10 cellular contexts compared by ENCODE assay signal in the genomic region with DNA sequence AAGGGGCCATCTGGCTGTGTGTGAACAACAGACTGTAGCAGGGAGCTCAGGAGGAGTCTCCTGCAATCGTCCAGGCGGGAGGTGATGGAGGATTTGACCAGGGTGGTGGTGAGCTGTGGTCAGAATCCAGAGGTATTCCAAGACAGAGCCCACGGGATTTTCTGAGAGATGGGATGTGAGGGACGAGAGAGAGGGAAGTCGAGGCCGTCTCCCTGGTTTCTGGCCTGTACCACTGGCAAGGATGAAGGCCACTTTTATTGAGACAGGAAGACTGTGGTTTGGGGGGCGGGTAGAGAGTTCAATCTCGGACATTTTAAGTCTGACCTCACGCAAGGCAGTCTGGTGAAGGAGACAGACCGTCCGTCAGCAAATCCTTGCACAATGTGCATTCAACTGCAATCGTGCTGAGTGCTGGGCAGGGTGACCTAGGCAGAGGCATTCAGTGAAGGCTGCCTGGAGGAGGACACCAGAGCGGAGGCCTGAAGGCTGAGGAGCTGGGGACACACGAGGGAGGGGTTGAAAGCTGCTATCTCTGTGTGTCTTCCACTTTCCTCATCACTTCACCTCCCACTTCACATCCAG. TPM values are rescaled to one million over a fixed set of nuclear protein-coding genes. Genes with fewer than 3 reads are reported as not detected.
DNase-seq lines count a peak whose midpoint lies in the region; ATAC-seq, FAIRE-seq and TF ChIP-seq lines count a peak whose summit lies in the region.
"Had no signal": no experiment of that assay in that cellular context is flagged by ENCODE, and none has a peak within 500 bp of the region (broad histone marks: within the 10 kb centered on the region; RNA-seq: fewer than 3 reads in every experiment).

No MANE protein-coding gene starts in this region.

- ATAC-seq in T-cell (replicated peaks in 1 of 4): no peak
- ATAC-seq in HG03520 (IDR thresholded peaks at IDR 0.05; ENCODE audit: unreplicated experiment): no peak
- no peak for ATAC-seq in HG02610 (IDR thresholded peaks at IDR 0.05; ENCODE audit: unreplicated experiment)

- peak overlapping the region; percentile 22 for H3K27ac ChIP-seq in endodermal cell (ENCODE audit: low read depth, low read length)
- peak overlapping the region; percentile 19 for H3K27ac ChIP-seq in skeletal muscle tissue (ENCODE audit: low read depth, low read length)
- H3K27ac ChIP-seq: parathyroid adenoma had no signal

- no peak for FAIRE-seq in GM12891 (lab: Jason Lieb, UNC)

- no peaks in the 10 kb centered on the region for H3K27me3 ChIP-seq in endodermal cell (ENCODE audit: control insufficient read depth, insufficient read depth, low read length, poor library complexity, severe bottlenecking)
- no peaks in the 10 kb centered on the region for H3K27me3 ChIP-seq in skeletal muscle tissue (ENCODE audit: control insufficient read depth in 3 of 3, insufficient read depth in 3 of 3, low read length in 3 of 3)

- peaks cover 13% of the 10 kb centered on the region for H3K36me3 ChIP-seq in endodermal cell (ENCODE audit: control insufficient read depth, insufficient read depth, low read length)
- H3K36me3 ChIP-seq in skeletal muscle tissue (ENCODE audit: control insufficient read depth in 3 of 3, insufficient read depth in 3 of 3, low read length in 3 of 3): no peaks in the 10 kb centered on the region

- H3K27ac Mint-ChIP-seq in T-cell (peak overlapping the region; percentile 75 to 90), endodermal cell (peak overlapping the region; percentile 44), mesothelial cell of epicardium (no peak overlapping the region)

- TF ChIP-seq CTCF in endodermal cell (conservative IDR thresholded peaks at IDR 0.05) (no peak), mesothelial cell of epicardium (IDR thresholded peaks at IDR 0.05; ENCODE audit: unreplicated experiment) (no peak)

- no peak overlapping the region for H3K4me3 ChIP-seq in endodermal cell (ENCODE audit: low read length)
- no peak overlapping the region for H3K4me3 ChIP-seq in skeletal muscle tissue (ENCODE audit: low read length in 3 of 3)

- H3K4me1 Mint-ChIP-seq in T-cell (peaks cover 57 to 91% (median 86%) of the 10 kb centered on the region in 3 donors), endodermal cell (peaks cover 5% of the 10 kb centered on the region), mesothelial cell of epicardium (peaks cover 11% of the 10 kb centered on the region)

- H3K4me3 Mint-ChIP-seq in T-cell (peak overlapping the region; percentile 13 to 45 (median 14)), endodermal cell (no peak overlapping the region), mesothelial cell of epicardium (no peak overlapping the region)

- H3K36me3 Mint-ChIP-seq in T-cell (peaks cover 26% of the 10 kb centered on the region), endodermal cell (ENCODE audit: low read depth) (peaks cover 44% of the 10 kb centered on the region), mesothelial cell of epicardium (peaks cover 6% of the 10 kb centered on the region)

- H3K27me3 Mint-ChIP-seq in T-cell: no peaks in the 10 kb centered on the region
- no peaks in the 10 kb centered on the region for H3K27me3 Mint-ChIP-seq in endodermal cell (ENCODE audit: insufficient read depth)
- H3K27me3 Mint-ChIP-seq in mesothelial cell of epicardium (ENCODE audit: low read depth): peaks cover 5% of the 10 kb centered on the region

- POLR2A ChIA-PET in T-cell (lab: Charles Lee): no interaction called here

- WGBS in endodermal cell (ENCODE audit: insufficient coverage in 1 of 2, insufficient read length in 1 of 2), 2 experiments: 89 to 91% methylated on average over 11 to 14 of the region's 14 CpGs

- H3K4me1 ChIP-seq in endodermal cell (ENCODE audit: control insufficient read depth, insufficient read depth, low read length) (no peaks in the 10 kb centered on the region), skeletal muscle tissue (ENCODE audit: control insufficient read depth in 3 of 3, insufficient read depth in 3 of 3, low read length in 3 of 3) (peaks cover 3 to 12% (median 7%) of the 10 kb centered on the region in 3 donors)
- H3K4me1 ChIP-seq: parathyroid adenoma had no signal

- peaks cover 28% of the 10 kb centered on the region for H3K9me3 ChIP-seq in endodermal cell (ENCODE audit: control insufficient read depth, low read length)
- H3K9me3 ChIP-seq in skeletal muscle tissue (ENCODE audit: control insufficient read depth in 3 of 3, low read length in 3 of 3): no peaks in the 10 kb centered on the region

- CTCF ChIA-PET in T-cell (lab: Charles Lee): no interaction called here

- no peak for TF ChIP-seq POLR2A in GM12891 (IDR thresholded peaks at IDR 0.05; ENCODE audit: low read depth, low read length)

- H3K9me3 Mint-ChIP-seq in T-cell (peaks cover 0 to 5% (median 0%) of the 10 kb centered on the region in 3 donors), endodermal cell (peaks cover 28% of the 10 kb centered on the region), mesothelial cell of epicardium (peaks cover 14% of the 10 kb centered on the region)

- H3K9ac ChIP-seq in endodermal cell (ENCODE audit: extremely low read depth, low read length, poor library complexity, severe bottlenecking) (no peak overlapping the region), skeletal muscle tissue (ENCODE audit: low read depth in 1 of 3, low read length in 3 of 3) (no peak overlapping the region)
- H3K9ac ChIP-seq: parathyroid adenoma had no signal

- DNase-seq in GM12891 (ENCODE audit: insufficient read length, low spot score): no peak
- DNase-seq in T-cell: peak in 1 of 34 experiments; percentile 27
- DNase-seq in endodermal cell: no peak
- DNase-seq in mesothelial cell of epicardium (ENCODE audit: low spot score in 2 of 2, unreplicated experiment in 2 of 2): no peak
- DNase-seq: activated CD8-positive, alpha-beta memory T cell treated with anti-CD3 and anti-CD28 coated beads, Interleukin-2, amount 50 U/mL, for 48 hours; NCI-H1105 treated with DMSO at 0.1 percent for 48 hours had no signal

TF ChIP-seq in GM12891, 5 proteins besides CTCF, POLR2A, EP300 and RAD21:
- no peak for TF ChIP-seq POU2F2 (IDR thresholded peaks at IDR 0.05; ENCODE audit: low read depth, low read length)
- no peak for TF ChIP-seq SPI1 (IDR thresholded peaks at IDR 0.05; ENCODE audit: low read depth, low read length)
- TF ChIP-seq TAF1 (IDR thresholded peaks at IDR 0.05; ENCODE audit: low read depth, low read length): no peak
- TF ChIP-seq POLR2AphosphoS5 (IDR thresholded peaks at IDR 0.05; ENCODE audit: low read depth, low read length): 0 out of 2 replicates have a peak, but pooled peaks have one; percentile 20
- TF ChIP-seq PAX5 (IDR thresholded peaks at IDR 0.05; ENCODE audit: insufficient read depth, low read length, severe bottlenecking): no peak

RNA-seq across cellular contexts. Expression of gene PREX1, which starts 53.9 kb away (rescaled TPM):
- polyA plus RNA-seq in GM12891 (2012; ENCODE audit: low read depth, missing spikeins): 54.9 TPM
- 100 to 1,000 TPM in 4 of 5 donors, 10 to 100 TPM in 1; 99.2 to 181 (median 137) TPM for total RNA-seq in T-cell
- total RNA-seq in endodermal cell: 10 to 100 TPM; 65.3 to 70.5 TPM
- polyA plus RNA-seq in endodermal cell (2013, experiment 1 of 2): 74.2 TPM
- polyA plus RNA-seq in endodermal cell (2013, experiment 2 of 2): 71.0 TPM
- 20.4 TPM for total RNA-seq in skeletal muscle tissue
- 7.9 to 8.6 TPM (median 8.3 TPM) in 3 replicates for total RNA-seq in mesothelial cell of epicardium

Comparison
In these comparisons a context has a peak if more than half of its experiments do, and no peak if none do; other contexts are left out.
1. H3K4me3 Mint-ChIP-seq: peak in T-cell (3 of 3); none in endodermal cell (single experiment) and mesothelial cell of epicardium (single experiment).